ENCODE assay signal across 10 cellular contexts in the genomic region with DNA sequence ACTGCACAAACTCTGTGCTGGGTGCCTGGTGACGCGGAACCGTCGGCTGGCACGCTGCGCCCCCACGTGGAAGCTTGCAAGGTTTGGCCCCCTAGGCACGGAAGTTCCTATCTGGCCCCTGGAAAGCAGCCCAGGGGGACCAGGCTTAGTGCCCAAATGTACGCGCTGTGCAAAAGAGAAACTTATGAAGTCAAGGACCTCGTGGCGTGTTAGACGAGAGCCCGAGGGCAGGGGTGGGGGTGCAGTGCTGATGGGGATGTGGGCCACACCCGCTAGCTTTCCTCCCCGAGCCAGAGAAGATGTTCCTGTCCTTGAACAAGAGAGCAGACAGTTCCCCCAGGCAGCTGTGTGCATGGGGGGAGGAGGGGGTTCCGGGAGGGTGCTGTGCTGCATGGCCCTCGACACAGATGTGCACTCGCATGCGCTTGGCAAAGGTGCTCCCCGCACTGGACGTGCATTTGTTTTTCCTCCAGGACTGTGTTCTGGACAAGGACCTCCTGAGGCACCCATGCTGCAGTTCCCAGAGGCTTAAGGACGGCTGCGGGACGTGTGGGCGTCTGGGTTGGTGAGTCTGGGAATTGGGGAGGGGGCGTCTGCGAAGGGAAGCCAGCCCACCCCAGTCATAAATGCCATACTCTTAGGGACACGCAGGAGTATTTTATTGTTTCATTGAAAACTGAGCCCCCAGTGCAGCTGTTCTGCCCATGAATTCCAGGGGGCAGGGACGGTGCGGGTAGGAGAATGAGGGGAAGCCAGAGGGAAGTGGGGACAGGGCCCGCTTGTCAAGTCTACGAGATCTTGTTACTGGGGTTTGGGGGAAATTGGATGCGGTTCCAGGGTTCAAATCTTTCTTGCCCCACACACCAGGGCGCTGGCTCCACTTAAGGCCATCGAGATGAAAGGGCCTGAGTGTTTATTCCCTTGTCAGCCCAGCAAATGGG.
DNase-seq lines count a peak whose midpoint lies in the region; ATAC-seq and TF ChIP-seq lines count a peak whose summit lies in the region.
"Had no signal": no experiment of that assay in that cellular context is flagged by ENCODE, and none has a peak within 500 bp of the region (broad histone marks: within the 10 kb centered on the region; RNA-seq: fewer than 3 reads in every experiment).

No MANE protein-coding gene starts in this region.

- peak overlapping the region in 1 of 2 donors; percentile 28 for H3K4me3 ChIP-seq in ascending aorta
- no peak overlapping the region for H3K4me3 ChIP-seq in aorta (ENCODE audit: low read length in 2 of 2)

- peak; percentile 69 for ATAC-seq in aorta (ENCODE audit: low FRiP score)

- H3K4me1 ChIP-seq in ascending aorta (no peaks in the 10 kb centered on the region), aorta (ENCODE audit: control insufficient read depth in 1 of 2, insufficient read depth in 2 of 2, low read length in 2 of 2) (no peaks in the 10 kb centered on the region)

- WGBS in aorta, 2 donors = 34 to 41% methylated on average over 36 of the region's 36 CpGs

- peak; percentile 39 for DNase-seq in stimulated activated CD4-positive, alpha-beta T cell treated with anti-CD3 and anti-CD28 coated beads, Interleukin-15, amount 100 ng/mL, for 24 hours
- DNase-seq in stimulated activated CD4-positive, alpha-beta T cell treated with anti-CD3 and anti-CD28 coated beads, Interleukin-4, amount 100 ng/mL, for 4 hours = no peak
- DNase-seq in ascending aorta (ENCODE audit: low spot score in 2 of 2) (peak in 1 of 2 donors; percentile 72), iris pigment epithelial cell (ENCODE audit: low read depth) (peak; percentile 5), aorta (peak; percentile 74 to 91), posterior cingulate gyrus (no peak), KG1 (lab: John Stamatoyannopoulos, UW) (no peak)
- DNase-seq in activated naive CD4-positive, alpha-beta T cell treated with anti-CD3 and anti-CD28 coated beads, Interleukin-2, amount 50 U/mL, for 16 hours = no peak
- DNase-seq: naive B cell had no signal

- intact Hi-C loops in ascending aorta (cut with DNase I) = loop anchor here (1.0 to 10.0 kb wide), 3 partner anchors 84 to 337 kb away; no protein-coding TSS in a partner anchor
- intact Hi-C loops in aorta (cut with DNase I) = loop anchor here (1.0 to 10.0 kb wide), 5 partner anchors 83 to 337 kb away; no protein-coding TSS in a partner anchor
- intact Hi-C loops in posterior cingulate gyrus (cut with DNase I) = no loop called here

- H3K36me3 ChIP-seq in ascending aorta (no peaks in the 10 kb centered on the region), aorta (ENCODE audit: control insufficient read depth in 1 of 2, insufficient read depth in 2 of 2, low read length in 1 of 2) (no peaks in the 10 kb centered on the region)

- TF ChIP-seq CTCF in ascending aorta (IDR thresholded peaks at IDR 0.05) = peak; percentile 50 to 88 (median 71)

- H3K9me3 ChIP-seq in ascending aorta (no peaks in the 10 kb centered on the region), aorta (ENCODE audit: control insufficient read depth, low read length) (no peaks in the 10 kb centered on the region)
- H3K9me3 ChIP-seq: Caco-2 had no signal

- H3K27ac ChIP-seq in ascending aorta (no peak overlapping the region), aorta (ENCODE audit: low read depth in 1 of 2, low read length in 2 of 2) (no peak overlapping the region)

- H3K27me3 ChIP-seq in ascending aorta = no peaks in the 10 kb centered on the region
- no peaks in the 10 kb centered on the region for H3K27me3 ChIP-seq in aorta (ENCODE audit: control insufficient read depth in 1 of 2, insufficient read depth in 2 of 2, low read length in 1 of 2)

Comparison
In these comparisons a context has a peak if more than half of its experiments do, and no peak if none do; other contexts are left out.
1. DNase-seq: peak in stimulated activated CD4-positive, alpha-beta T cell treated with anti-CD3 and anti-CD28 coated beads, Interleukin-15, amount 100 ng/mL, for 24 hours (single experiment), iris pigment epithelial cell (single experiment) and aorta (2 of 2); none in stimulated activated CD4-positive, alpha-beta T cell treated with anti-CD3 and anti-CD28 coated beads, Interleukin-4, amount 100 ng/mL, for 4 hours (0 of 2), activated naive CD4-positive, alpha-beta T cell treated with anti-CD3 and anti-CD28 coated beads, Interleukin-2, amount 50 U/mL, for 16 hours (single experiment), posterior cingulate gyrus (0 of 10) and KG1 (single experiment).